ENCODE assay signal across 35 cellular contexts in the genomic region with DNA sequence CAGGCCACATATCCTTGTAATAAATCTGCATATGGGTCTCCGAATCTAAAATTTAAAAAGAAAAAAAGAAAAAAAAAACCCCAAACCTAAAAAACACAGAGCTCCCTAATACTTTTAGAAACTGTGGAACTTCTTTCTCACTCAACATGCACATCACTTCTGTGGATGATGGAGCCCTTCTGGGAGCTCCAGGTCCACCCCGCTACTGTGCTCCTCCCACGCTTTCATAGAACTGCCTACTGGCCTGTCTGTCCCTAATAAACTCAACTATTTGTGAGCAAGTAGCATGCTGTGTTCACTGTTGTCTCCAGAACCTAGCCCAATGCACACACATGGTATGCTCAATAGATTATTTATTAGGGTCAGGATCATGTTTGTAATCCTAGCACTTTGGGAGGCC.
DNase-seq lines count a peak whose midpoint lies in the region; ATAC-seq, FAIRE-seq and TF ChIP-seq lines count a peak whose summit lies in the region.
"Had no signal": no experiment of that assay in that cellular context is flagged by ENCODE, and none has a peak within 500 bp of the region (broad histone marks: within the 10 kb centered on the region; RNA-seq: fewer than 3 reads in every experiment).

No MANE protein-coding gene starts in this region.

- no peak overlapping the region for H2AFZ ChIP-seq in HepG2 (ENCODE audit: low read length)

- BruUV-seq in HepG2 (replicated peaks; lab: Mats Ljungman, UMichigan) = no TSS peak

- H3K36me3 Mint-ChIP-seq in progenitor cell of endocrine pancreas (ENCODE audit: insufficient read depth) (peaks cover 12% of the 10 kb centered on the region), HFFc6 (ENCODE audit: low read depth) (no peaks in the 10 kb centered on the region)
- peaks cover 2% of the 10 kb centered on the region for H3K36me3 Mint-ChIP-seq in activated CD8-positive, alpha-beta T cell treated with anti-CD3 and anti-CD28 coated beads for 36 hours (ENCODE audit: low read depth)

- CTCF ChIA-PET in HepG2 (lab: Yijun Ruan, JAX; ENCODE audit: low intra/inter-chr PET ratio, low total read pairs) = no interaction called here
- CTCF ChIA-PET in HEK293 (lab: Yijun Ruan, JAX) = no interaction called here
- CTCF ChIA-PET in activated CD8-positive, alpha-beta T cell treated with anti-CD3 and anti-CD28 coated beads for 36 hours (lab: Charles Lee) = no interaction called here

- H3K9me3 ChIP-seq in HepG2 (ENCODE audit: low read length) (no peaks in the 10 kb centered on the region), right lobe of liver (no peaks in the 10 kb centered on the region), HEK293 (ENCODE audit: control insufficient read depth, insufficient read depth, low read depth, low read length) (no peaks in the 10 kb centered on the region)
- H3K9me3 ChIP-seq: A549; BE2C; BLaER1; BLaER1 treated with 17β-estradiol and CSF1 and Interleukin-3, amounts not matched to agents 10 nM and 100 nM; Caco-2 had no signal

- H3K9me3 Mint-ChIP-seq in progenitor cell of endocrine pancreas (ENCODE audit: low read depth) = peaks cover 11% of the 10 kb centered on the region
- no peaks in the 10 kb centered on the region for H3K9me3 Mint-ChIP-seq in HFFc6
- no peaks in the 10 kb centered on the region for H3K9me3 Mint-ChIP-seq in activated CD8-positive, alpha-beta T cell treated with anti-CD3 and anti-CD28 coated beads for 36 hours
- H3K9me3 Mint-ChIP-seq: CD14-positive monocyte; CD4-positive, alpha-beta memory T cell; CD4-positive, alpha-beta T cell; CD4-positive, CD25-positive, alpha-beta regulatory T cell; CD8-positive, alpha-beta memory T cell; CD8-positive, alpha-beta T cell had no signal

- H3K27ac Mint-ChIP-seq in progenitor cell of endocrine pancreas = peak overlapping the region; percentile 59
- H3K27ac Mint-ChIP-seq in HFFc6 = no peak overlapping the region
- no peak overlapping the region for H3K27ac Mint-ChIP-seq in activated CD8-positive, alpha-beta T cell treated with anti-CD3 and anti-CD28 coated beads for 36 hours
- H3K27ac Mint-ChIP-seq: B cell; CD14-positive monocyte; CD4-positive, alpha-beta memory T cell; CD4-positive, alpha-beta T cell; CD4-positive, CD25-positive, alpha-beta regulatory T cell; CD8-positive, alpha-beta T cell had no signal

- H3K27me3 ChIP-seq in HepG2 (ENCODE audit: control insufficient read depth in 1 of 2, insufficient read depth in 2 of 2, low read length in 2 of 2) (no peaks in the 10 kb centered on the region), right lobe of liver (no peaks in the 10 kb centered on the region)
- H3K27me3 ChIP-seq: BE2C; BLaER1; BLaER1 treated with 17β-estradiol and CSF1 and Interleukin-3, amounts not matched to agents 10 nM and 100 nM had no signal

- H3K4me2 ChIP-seq in HepG2 (ENCODE audit: low read depth, low read length) = no peak overlapping the region
- H3K4me2 ChIP-seq: A549; BLaER1; BLaER1 treated with 17β-estradiol and CSF1 and Interleukin-3, amounts not matched to agents 10 nM and 100 nM had no signal

- no peak for TF ChIP-seq POLR2A in HepG2 (IDR thresholded peaks at IDR 0.05; ENCODE audit: insufficient read depth in 1 of 2, low read depth in 2 of 2, low read length in 2 of 2)
- TF ChIP-seq POLR2A in right lobe of liver (IDR thresholded peaks at IDR 0.05) = no peak

- ATAC-seq in HepG2 (no peak), right lobe of liver (no peak)
- no peak for ATAC-seq in activated CD8-positive, alpha-beta T cell treated with anti-CD3 and anti-CD28 coated beads for 36 hours
- ATAC-seq: A549; CD8-positive, alpha-beta T cell had no signal

- POLR2A ChIA-PET in HepG2 (lab: Yijun Ruan, JAX) (no interaction called here), HEK293 (lab: Yijun Ruan, JAX) (no interaction called here)
- POLR2A ChIA-PET in activated CD8-positive, alpha-beta T cell treated with anti-CD3 and anti-CD28 coated beads for 36 hours (lab: Charles Lee) = no interaction called here

- H4K20me1 ChIP-seq in HepG2 (ENCODE audit: insufficient read depth, low read length) = no peaks in the 10 kb centered on the region
- H4K20me1 ChIP-seq: BLaER1; BLaER1 treated with 17β-estradiol and CSF1 and Interleukin-3, amounts not matched to agents 10 nM and 100 nM had no signal

- intact Hi-C loops in HepG2 (cut with micrococcal nuclease; ENCODE audit: unreplicated experiment) (no loop called here), right lobe of liver (cut with DNase I) (no loop called here)
- intact Hi-C loops in activated CD8-positive, alpha-beta T cell treated with anti-CD3 and anti-CD28 coated beads for 36 hours (cut with micrococcal nuclease) = no loop called here

- TF ChIP-seq RAD21 in HepG2 (CRISPR knock-in tag; IDR thresholded peaks at IDR 0.05) = no peak

- TF ChIP-seq CTCF in HepG2 (CRISPR knock-in tag; IDR thresholded peaks at IDR 0.05) (no peak), right lobe of liver (IDR thresholded peaks at IDR 0.05) (no peak), HEK293 (tag by site-specific recombination; IDR thresholded peaks at IDR 0.05) (no peak), progenitor cell of endocrine pancreas (IDR thresholded peaks at IDR 0.05; ENCODE audit: unreplicated experiment) (no peak), HFFc6 (IDR thresholded peaks at IDR 0.05) (no peak)
- no peak for TF ChIP-seq CTCF in activated CD8-positive, alpha-beta T cell treated with anti-CD3 and anti-CD28 coated beads for 36 hours (IDR thresholded peaks at IDR 0.05)

- H3K9ac ChIP-seq in HepG2 (ENCODE audit: insufficient read depth, low read depth, low read length) = no peak overlapping the region
- H3K9ac ChIP-seq: BLaER1; BLaER1 treated with 17β-estradiol and CSF1 and Interleukin-3, amounts not matched to agents 10 nM and 100 nM had no signal

- H3K27me3 Mint-ChIP-seq in progenitor cell of endocrine pancreas (no peaks in the 10 kb centered on the region), HFFc6 (ENCODE audit: insufficient read depth) (peaks cover 1% of the 10 kb centered on the region)
- no peaks in the 10 kb centered on the region for H3K27me3 Mint-ChIP-seq in activated CD8-positive, alpha-beta T cell treated with anti-CD3 and anti-CD28 coated beads for 36 hours
- H3K27me3 Mint-ChIP-seq: B cell; CD4-positive, alpha-beta memory T cell; CD4-positive, alpha-beta T cell; CD4-positive, CD25-positive, alpha-beta regulatory T cell; CD8-positive, alpha-beta memory T cell had no signal

- H3K27ac ChIP-seq in HepG2 (ENCODE audit: extremely low read length, insufficient read depth, low read length) (no peak overlapping the region), right lobe of liver (no peak overlapping the region), HEK293 (ENCODE audit: extremely low read depth, low read depth, low read length) (no peak overlapping the region)
- H3K27ac ChIP-seq: 22Rv1; A549; BLaER1; BLaER1 treated with 17β-estradiol and CSF1 and Interleukin-3, amounts not matched to agents 10 nM and 100 nM; C4-2B had no signal

- in situ Hi-C loops in HepG2 (cut with HindIII; ENCODE audit: extremely low pct_ligation_motif_present, low pct_unique_long_range_greater_than_20kb) = no loop called here

- H3K4me1 ChIP-seq in HepG2 (ENCODE audit: insufficient read depth, low read length) = peaks cover 41% of the 10 kb centered on the region
- peaks cover 0 to 10% (median 5%) of the 10 kb centered on the region in 4 donors for H3K4me1 ChIP-seq in right lobe of liver
- 0 out of 2 replicates have a peak, but pooled peaks cover 3% of the 10 kb centered on the region for H3K4me1 ChIP-seq in HEK293 (ENCODE audit: control insufficient read depth, insufficient read depth, low read length)
- H3K4me1 ChIP-seq: BE2C had no signal

- no peaks in the 10 kb centered on the region for H3K36me3 ChIP-seq in HepG2 (replicated peaks in 1 of 2; ENCODE audit: control insufficient read depth in 1 of 2, insufficient read depth in 2 of 2, low read length in 2 of 2)
- H3K36me3 ChIP-seq in right lobe of liver = no peaks in the 10 kb centered on the region
- no peaks in the 10 kb centered on the region for H3K36me3 ChIP-seq in HEK293 (ENCODE audit: control insufficient read depth in 2 of 2, insufficient read depth in 1 of 2, low read length in 2 of 2)
- H3K36me3 ChIP-seq: BE2C; BLaER1; BLaER1 treated with 17β-estradiol and CSF1 and Interleukin-3, amounts not matched to agents 10 nM and 100 nM had no signal

- H3K4me3 ChIP-seq in HepG2 (replicated peaks in 1 of 3; ENCODE audit: insufficient read depth in 1 of 3, low read depth in 2 of 3, low read length in 3 of 3) (no peak overlapping the region), right lobe of liver (no peak overlapping the region), HEK293 (ENCODE audit: low read depth, low read length) (no peak overlapping the region)
- H3K4me3 ChIP-seq: A549; BLaER1; BLaER1 treated with 17β-estradiol and CSF1 and Interleukin-3, amounts not matched to agents 10 nM and 100 nM had no signal

- no peak for FAIRE-seq in HepG2 (lab: Jason Lieb, UNC)
- FAIRE-seq: A204.1, A549, D721Med had no signal

- 93% methylated on average over 3 of the region's 3 CpGs for WGBS in HepG2 (ENCODE audit: low lambda C conversion rate)
- WGBS in right lobe of liver (ENCODE audit: insufficient coverage, low coverage, low lambda C conversion rate, missing lambda C conversion rate) = 72% methylated on average over 2 of the region's 3 CpGs

- DNase-seq in HepG2 (ENCODE audit: low spot score) (no peak), right lobe of liver (no peak), progenitor cell of endocrine pancreas (ENCODE audit: low spot score, unreplicated experiment) (no peak), HFFc6 (no peak)
- no peak for DNase-seq in activated CD8-positive, alpha-beta T cell treated with anti-CD3 and anti-CD28 coated beads for 36 hours
- DNase-seq: 8988T; ACHN; AML-193; BE2C; C1 segment of cervical spinal cord; Caco-2; Calu3; CD4-positive, alpha-beta memory T cell; CD4-positive, alpha-beta T cell; CD4-positive, CD25-positive, alpha-beta regulatory T cell; CD8-positive, alpha-beta memory T cell; CD8-positive, alpha-beta T cell; COR-L47; DMS 273 treated with DMSO at 0.1 percent for 48 hours; DMS153; DMS53; DMS79; DMS79 treated with DMSO at 0.1 percent for 48 hours; DND-41; EL had no signal

- H3K4me3 Mint-ChIP-seq in progenitor cell of endocrine pancreas (ENCODE audit: low read depth) = no peak overlapping the region
- H3K4me3 Mint-ChIP-seq in HFFc6 = no peak overlapping the region
- H3K4me3 Mint-ChIP-seq in activated CD8-positive, alpha-beta T cell treated with anti-CD3 and anti-CD28 coated beads for 36 hours = no peak overlapping the region
- H3K4me3 Mint-ChIP-seq: B cell; CD14-positive monocyte; CD4-positive, alpha-beta memory T cell; CD4-positive, alpha-beta T cell; CD4-positive, CD25-positive, alpha-beta regulatory T cell; CD8-positive, alpha-beta memory T cell; CD8-positive, alpha-beta T cell had no signal

- no peak for TF ChIP-seq EP300 in HepG2 (IDR thresholded peaks at IDR 0.05; ENCODE audit: low read depth in 2 of 2, low read length in 2 of 2)
- TF ChIP-seq EP300 in HepG2 (CRISPR knock-in tag; IDR thresholded peaks at IDR 0.05; ENCODE audit: borderline replicate concordance) = no peak

- H3K79me2 ChIP-seq in HepG2 (ENCODE audit: insufficient read depth, low read length) = no peaks in the 10 kb centered on the region

- H3K4me1 Mint-ChIP-seq in progenitor cell of endocrine pancreas (ENCODE audit: low read depth) (peaks cover 46% of the 10 kb centered on the region), HFFc6 (ENCODE audit: low read depth) (peaks cover 20% of the 10 kb centered on the region)
- peaks cover 1% of the 10 kb centered on the region for H3K4me1 Mint-ChIP-seq in activated CD8-positive, alpha-beta T cell treated with anti-CD3 and anti-CD28 coated beads for 36 hours (ENCODE audit: low read depth)
- H3K4me1 Mint-ChIP-seq: CD4-positive, alpha-beta memory T cell; CD8-positive, alpha-beta memory T cell had no signal
